ENCODE assay signal across 19 cellular contexts in genomic region chr15:56953790-56954189, GRCh38. TPM values are rescaled to one million over a fixed set of nuclear protein-coding genes. Genes with fewer than 3 reads are reported as not detected.
DNase-seq lines count a peak whose midpoint lies in the region; ATAC-seq, FAIRE-seq and TF ChIP-seq lines count a peak whose summit lies in the region.
"Had no signal": no experiment of that assay in that cellular context is flagged by ENCODE, and none has a peak within 500 bp of the region (broad histone marks: within the 10 kb centered on the region; RNA-seq: fewer than 3 reads in every experiment).

No MANE protein-coding gene starts in this region.

- no peaks in the 10 kb centered on the region for H3K9me2 ChIP-seq in GM23248 (ENCODE audit: insufficient read depth)

- no peak overlapping the region for H3K9ac ChIP-seq in HepG2 (ENCODE audit: insufficient read depth, low read depth, low read length)
- no peak overlapping the region for H3K9ac ChIP-seq in K562 (ENCODE audit: insufficient read depth in 1 of 2, low read depth in 2 of 2, low read length in 2 of 2)
- H3K9ac ChIP-seq in GM23248, result no peak overlapping the region
- H3K9ac ChIP-seq: BLaER1 treated with 17β-estradiol and CSF1 and Interleukin-3, amounts not matched to agents 10 nM and 100 nM had no signal

- FAIRE-seq in HepG2 (lab: Jason Lieb, UNC) (no peak), K562 (lab: Jason Lieb, UNC) (no peak)
- FAIRE-seq: A549, D721Med, GM12891 had no signal

- H3K79me2 ChIP-seq in HepG2 (ENCODE audit: insufficient read depth, low read length) (peaks cover 86% of the 10 kb centered on the region), K562 (ENCODE audit: control insufficient read depth, insufficient read depth, low read length) (peaks cover 86% of the 10 kb centered on the region), GM23248 (ENCODE audit: insufficient read depth) (peaks cover 100% of the 10 kb centered on the region)

- no peaks in the 10 kb centered on the region for H3K9me1 ChIP-seq in K562 (ENCODE audit: control insufficient read depth, insufficient read depth, low read length)

- H3K4me2 ChIP-seq in HepG2 (ENCODE audit: low read depth, low read length) (no peak overlapping the region), K562 (ENCODE audit: insufficient read depth, low read length) (no peak overlapping the region), GM23248 (ENCODE audit: unreplicated experiment) (no peak overlapping the region)
- H3K4me2 ChIP-seq: A549; BLaER1 treated with 17β-estradiol and CSF1 and Interleukin-3, amounts not matched to agents 10 nM and 100 nM had no signal

- 0 out of 5 replicates have a peak, but pooled peaks cover 0 to 6% of the 10 kb centered on the region in 2 experiments for H3K36me3 ChIP-seq in HepG2 (replicated peaks in 1 of 2; ENCODE audit: control insufficient read depth in 1 of 2, insufficient read depth in 2 of 2, low read length in 2 of 2)
- H3K36me3 ChIP-seq in right lobe of liver, result no peaks in the 10 kb centered on the region
- peaks cover 4% of the 10 kb centered on the region; the same call in 1 of the 3 replicates for H3K36me3 ChIP-seq in K562 (ENCODE audit: control insufficient read depth, insufficient read depth, low read length)
- H3K36me3 ChIP-seq in GM23248 (ENCODE audit: low read depth), result no peaks in the 10 kb centered on the region

- H3K9me3 ChIP-seq in HepG2 (ENCODE audit: low read length) (no peaks in the 10 kb centered on the region), right lobe of liver (peaks cover 0 to 8% (median 0%) of the 10 kb centered on the region in 4 donors), K562 (replicated peaks; ENCODE audit: control insufficient read depth, insufficient read depth, low read depth, low read length) (no peaks in the 10 kb centered on the region), GM23248 (ENCODE audit: low read depth) (no peaks in the 10 kb centered on the region)
- H3K9me3 ChIP-seq: Caco-2 had no signal

- no peak for DNase-seq in HepG2 (ENCODE audit: low spot score)
- DNase-seq in right lobe of liver, result no peak
- no peak for DNase-seq in K562 (ENCODE audit: extremely low read depth in 1 of 4, low spot score in 3 of 4)
- DNase-seq in NCI-H82 (lab: John Stamatoyannopoulos, UW), result no peak
- no peak for DNase-seq in GM23248
- DNase-seq: AML-193; Caco-2; Calu3; CD4-positive, alpha-beta T cell; CD8-positive, alpha-beta T cell; DMS79 treated with DMSO at 0.1 percent for 48 hours; GDM1 had no signal

- POLR2A ChIA-PET in HepG2 (lab: Yijun Ruan, JAX) (no interaction called here), K562 (lab: Yijun Ruan, JAX) (interaction anchor here (1.0 kb wide), 1 partner anchor 27 kb away, joined by 3 read pairs; no protein-coding TSS in a partner anchor)

- CTCF ChIA-PET in HepG2 (lab: Yijun Ruan, JAX; ENCODE audit: low intra/inter-chr PET ratio, low total read pairs), result no interaction called here
- CTCF ChIA-PET in K562 (lab: Yijun Ruan, JAX; ENCODE audit: low intra/inter-chr PET ratio), result interaction anchor here (0.7 kb wide), 1 partner anchor 23 kb away, joined by 6 read pairs; no protein-coding TSS in a partner anchor

- peaks cover under 1% of the 10 kb centered on the region; the same call in 1 of the 2 replicates for H3F3A ChIP-seq in GM23248 (ENCODE audit: insufficient read depth)

- H3K27ac ChIP-seq in HepG2 (ENCODE audit: extremely low read length, insufficient read depth, low read length) (no peak overlapping the region), right lobe of liver (no peak overlapping the region), VCaP (peak overlapping the region; percentile 47; the same call in 1 of the 2 replicates), K562 (ENCODE audit: extremely low read depth, low read depth, low read length) (no peak overlapping the region), GM23248 (no peak overlapping the region)
- H3K27ac ChIP-seq: 22Rv1; A549; BLaER1 treated with 17β-estradiol and CSF1 and Interleukin-3, amounts not matched to agents 10 nM and 100 nM; C4-2B had no signal

- 96% methylated on average over 1 of the region's 1 CpG for WGBS in HepG2 (ENCODE audit: low lambda C conversion rate)
- WGBS in right lobe of liver (ENCODE audit: insufficient coverage, low coverage, low lambda C conversion rate, missing lambda C conversion rate), result 93% methylated on average over 1 of the region's 1 CpG
- 95% methylated on average over 1 of the region's 1 CpG for WGBS in K562 (ENCODE audit: insufficient coverage, low coverage, missing lambda C conversion rate)
- WGBS in GM23248 (ENCODE audit: low coverage in 1 of 2, low lambda C conversion rate in 2 of 2, missing lambda C conversion rate in 2 of 2), 2 experiments, result 84 to 100% methylated on average over 1 of the region's 1 CpG

- H3K27me3 ChIP-seq in HepG2 (ENCODE audit: control insufficient read depth in 1 of 2, insufficient read depth in 2 of 2, low read length in 2 of 2) (no peaks in the 10 kb centered on the region), right lobe of liver (no peaks in the 10 kb centered on the region), K562 (ENCODE audit: control insufficient read depth in 2 of 2, insufficient read depth in 2 of 2, low read length in 2 of 2) (no peaks in the 10 kb centered on the region), GM23248 (replicated peaks; ENCODE audit: insufficient read depth) (no peaks in the 10 kb centered on the region)
- H3K27me3 ChIP-seq: BLaER1 treated with 17β-estradiol and CSF1 and Interleukin-3, amounts not matched to agents 10 nM and 100 nM had no signal

- in situ Hi-C loops in HepG2 (cut with HindIII; ENCODE audit: extremely low pct_ligation_motif_present, low pct_unique_long_range_greater_than_20kb) (no loop called here), K562 (cut with MboI) (no loop called here), GM23248 (cut with MboI) (no loop called here)

- TF ChIP-seq RAD21 in HepG2 (CRISPR knock-in tag; IDR thresholded peaks at IDR 0.05) (no peak), K562 (CRISPR knock-in tag; conservative IDR thresholded peaks at IDR 0.05 in 1 of 2, IDR thresholded peaks at IDR 0.05 in 1 of 2) (no peak)

- H4K20me1 ChIP-seq in HepG2 (ENCODE audit: insufficient read depth, low read length) (peaks cover under 1% of the 10 kb centered on the region; the same call in 1 of the 2 replicates), K562 (replicated peaks; ENCODE audit: control insufficient read depth, insufficient read depth, low read length) (no peaks in the 10 kb centered on the region), GM23248 (ENCODE audit: insufficient read depth) (no peaks in the 10 kb centered on the region; the same call in 1 of the 2 replicates)

- BruUV-seq in HepG2 (replicated peaks; lab: Mats Ljungman, UMichigan), result no TSS peak
- no TSS peak for BruUV-seq in K562 (replicated peaks; lab: Mats Ljungman, UMichigan)

- H3K4me1 ChIP-seq in HepG2 (ENCODE audit: insufficient read depth, low read length), result peaks cover 26% of the 10 kb centered on the region
- peaks cover 0 to 8% (median 2%) of the 10 kb centered on the region in 4 donors for H3K4me1 ChIP-seq in right lobe of liver
- H3K4me1 ChIP-seq in K562 (replicated peaks in 1 of 2; ENCODE audit: control insufficient read depth in 2 of 2, insufficient read depth in 2 of 2, low read length in 2 of 2), result no peaks in the 10 kb centered on the region; a peak in 1 of 5 replicates
- peaks cover 8% of the 10 kb centered on the region for H3K4me1 ChIP-seq in GM23248 (ENCODE audit: insufficient read depth)

- intact Hi-C loops in HepG2 (cut with micrococcal nuclease; ENCODE audit: unreplicated experiment) (no loop called here), right lobe of liver (cut with DNase I) (no loop called here), K562 (cut with micrococcal nuclease) (no loop called here)

- H2AFZ ChIP-seq in HepG2 (ENCODE audit: low read length), result no peak overlapping the region
- no peak overlapping the region for H2AFZ ChIP-seq in K562 (ENCODE audit: low read depth, low read length)
- no peak overlapping the region for H2AFZ ChIP-seq in GM23248

- no peak for TF ChIP-seq CTCF in HepG2 (CRISPR knock-in tag; IDR thresholded peaks at IDR 0.05)
- TF ChIP-seq CTCF in right lobe of liver (IDR thresholded peaks at IDR 0.05), result no peak
- TF ChIP-seq CTCF in VCaP (conservative IDR thresholded peaks at IDR 0.05), result no peak
- no peak for TF ChIP-seq CTCF in K562 (IDR thresholded peaks at IDR 0.05 in 2 of 3, conservative IDR thresholded peaks at IDR 0.05 in 1 of 3; ENCODE audit: insufficient read depth in 2 of 3, low read depth in 1 of 3, low read length in 3 of 3)

- no peak for TF ChIP-seq EP300 in HepG2 (IDR thresholded peaks at IDR 0.05; ENCODE audit: low read depth in 2 of 2, low read length in 2 of 2)
- no peak for TF ChIP-seq EP300 in HepG2 (CRISPR knock-in tag; IDR thresholded peaks at IDR 0.05; ENCODE audit: borderline replicate concordance)
- TF ChIP-seq EP300 in K562 (IDR thresholded peaks at IDR 0.05; ENCODE audit: low read length), result no peak

- no peak overlapping the region for H3K4me3 ChIP-seq in HepG2 (replicated peaks in 1 of 3; ENCODE audit: insufficient read depth in 1 of 3, low read depth in 2 of 3, low read length in 3 of 3)
- no peak overlapping the region for H3K4me3 ChIP-seq in right lobe of liver
- no peak overlapping the region for H3K4me3 ChIP-seq in K562
- H3K4me3 ChIP-seq in GM23248, result no peak overlapping the region
- H3K4me3 ChIP-seq: A549; BLaER1 treated with 17β-estradiol and CSF1 and Interleukin-3, amounts not matched to agents 10 nM and 100 nM had no signal

- ATAC-seq in HepG2 (no peak), right lobe of liver (no peak), K562 (no peak)
- ATAC-seq: A549; CD8-positive, alpha-beta T cell had no signal

- TF ChIP-seq POLR2A in HepG2 (IDR thresholded peaks at IDR 0.05; ENCODE audit: insufficient read depth in 1 of 2, low read depth in 2 of 2, low read length in 2 of 2) (no peak), right lobe of liver (IDR thresholded peaks at IDR 0.05) (no peak), K562 (conservative IDR thresholded peaks at IDR 0.05) (no peak)

RNA-seq across cellular contexts. Expression of gene TCF12, which starts 35.3 kb away (rescaled TPM):
- 51.1 and 70.7 TPM in 2 replicates for total RNA-seq in HepG2 (2016; rRNA removed; fragmentation: Illumina TruSeq; extraction: Trizol)
- total RNA-seq in HepG2 (2016; cell fraction: cytosol; rRNA removed; fragmentation: Illumina TruSeq; extraction: Trizol; ENCODE audit: low read depth), result 13.7 and 16.8 TPM in 2 replicates
- 47.0 and 70.2 TPM in 2 replicates for total RNA-seq in HepG2 (2016; cell fraction: insoluble cytoplasmic fraction; rRNA removed; fragmentation: Illumina TruSeq; extraction: Trizol)
- total RNA-seq in HepG2 (2016; cell fraction: membrane; rRNA removed; fragmentation: Illumina TruSeq; extraction: Trizol), result 27.3 and 30.1 TPM in 2 replicates
- total RNA-seq in HepG2 (2016; cell fraction: nucleus; rRNA removed; fragmentation: Illumina TruSeq; extraction: Trizol), result 105 and 129 TPM in 2 replicates
- 36.9 and 48.6 TPM in 2 replicates for polyA plus RNA-seq in HepG2 (2011; rRNA removed)
- 25.5 and 30.5 TPM in 2 replicates for polyA plus RNA-seq in HepG2 (2011; cell fraction: cytosol; rRNA removed)
- polyA plus RNA-seq in HepG2 (2011; cell fraction: nucleus; rRNA removed), result 49.1 and 60.7 TPM in 2 replicates
- 22.3 and 23.4 TPM in 2 replicates for polyA plus RNA-seq in HepG2 (2012)
- polyA plus RNA-seq in HepG2 (2016; cell fraction: cytosol; fragmentation: Illumina TruSeq; extraction: Trizol; ENCODE audit: low read depth), result 3.5 and 3.7 TPM in 2 replicates
- 54.8 and 57.4 TPM in 2 replicates for polyA plus RNA-seq in HepG2 (2016; cell fraction: insoluble cytoplasmic fraction; fragmentation: Illumina TruSeq; extraction: Trizol; ENCODE audit: low read depth)
- polyA plus RNA-seq in HepG2 (2016; cell fraction: membrane; fragmentation: Illumina TruSeq; extraction: Trizol; ENCODE audit: low read depth), result 14.8 and 15.1 TPM in 2 replicates
- polyA plus RNA-seq in HepG2 (2016; cell fraction: nucleus; fragmentation: Illumina TruSeq; extraction: Trizol; ENCODE audit: insufficient read depth, low read depth), result 35.3 and 37.3 TPM in 2 replicates
- 93.3 and 126 TPM in 2 replicates for polyA minus RNA-seq in HepG2 (2011; rRNA and poly(A)+ RNA removed; ENCODE audit: low replicate concordance)
- polyA minus RNA-seq in HepG2 (2011; cell fraction: cytosol; rRNA and poly(A)+ RNA removed), result 34.1 and 36.3 TPM in 2 replicates
- 114 and 125 TPM in 2 replicates for polyA minus RNA-seq in HepG2 (2011; cell fraction: nucleus; rRNA and poly(A)+ RNA removed)
- total RNA-seq in right lobe of liver, result 10 to 100 TPM; 28.9 to 41.9 (median 35.3) TPM
- 177 and 194 TPM in 2 replicates for total RNA-seq in K562 (2011; cell fraction: chromatin; rRNA removed; ENCODE audit: low replicate concordance)
- 37.9 and 49.0 TPM in 2 replicates for total RNA-seq in K562 (2011; cell fraction: nucleolus; rRNA removed)
- total RNA-seq in K562 (2011; cell fraction: nucleoplasm; rRNA removed), result 77.7 and 107 TPM in 2 replicates
- total RNA-seq in K562 (2014; rRNA removed), result 132 and 141 TPM in 2 replicates
- 49.6 and 59.4 TPM in 2 replicates for total RNA-seq in K562 (2014; rRNA removed; fragmentation: Illumina TruSeq; extraction: Trizol)
- 50.3 and 52.9 TPM in 2 replicates for total RNA-seq in K562 (2015; rRNA removed; fragmentation: Illumina TruSeq; extraction: Trizol)
- 76.5 and 78.4 TPM in 2 replicates for total RNA-seq in K562 (2021)
- polyA plus RNA-seq in K562 (2011; rRNA removed), result 66.8 and 75.1 TPM in 2 replicates
- 67.8 and 76.1 TPM in 2 replicates for polyA plus RNA-seq in K562 (2011; cell fraction: cytosol; rRNA removed)
- 104 and 117 TPM in 2 replicates for polyA plus RNA-seq in K562 (2011; cell fraction: nucleus; rRNA removed)
- 28.6 and 33.8 TPM in 2 replicates for polyA plus RNA-seq in K562 (2012)
- 57.4 and 72.5 TPM in 2 replicates for polyA plus RNA-seq in K562 (2014; fragmentation: Illumina TruSeq; extraction: Trizol)
- 10 to 100 TPM; 10.5 to 12.9 TPM for polyA plus RNA-seq in K562 (2014; fragmentation: Nextera tagmentation; extraction: Ambion mirVana)
- polyA plus RNA-seq in K562 (2014; rRNA removed), result 22.4 and 23.5 TPM in 2 replicates
- polyA minus RNA-seq in K562 (2011; rRNA and poly(A)+ RNA removed), result 80.0 and 109 TPM in 2 replicates
- polyA minus RNA-seq in K562 (2011; cell fraction: cytosol; rRNA and poly(A)+ RNA removed), result 48.3 and 64.8 TPM in 2 replicates
- polyA minus RNA-seq in K562 (2011; cell fraction: nucleus; rRNA and poly(A)+ RNA removed), result 74.5 and 100 TPM in 2 replicates
- 58.6 and 63.5 TPM in 2 replicates for total RNA-seq in GM23248 (2014; rRNA removed; shearing (Covaris generic))
- 46.3 and 53.6 TPM in 2 replicates for polyA plus RNA-seq in GM23248 (2016; fragmentation: Nextera tagmentation; extraction: Ambion mirVana)
